Comparison of ENCODE assay signal across 18 cellular contexts in genomic region chr19:50796128-50796633, GRCh38. TPM values are rescaled to one million over a fixed set of nuclear protein-coding genes. Genes with fewer than 3 reads are reported as not detected.
DNase-seq lines count a peak whose midpoint lies in the region; ATAC-seq and TF ChIP-seq lines count a peak whose summit lies in the region.
"Had no signal": no experiment of that assay in that cellular context is flagged by ENCODE, and none has a peak within 500 bp of the region (broad histone marks: within the 10 kb centered on the region; RNA-seq: fewer than 3 reads in every experiment).

No MANE protein-coding gene starts in this region.

- H3K9me2 ChIP-seq in HCT116 (ENCODE audit: insufficient read depth), result no peaks in the 10 kb centered on the region

- H2AFZ ChIP-seq in HCT116 (ENCODE audit: low read depth, low read length, poor library complexity, severe bottlenecking) (no peak overlapping the region), osteoblast (ENCODE audit: low read length) (no peak overlapping the region)

- H4K20me1 ChIP-seq in HCT116 (ENCODE audit: insufficient read depth) (peaks cover 46% of the 10 kb centered on the region; the same call in 1 of the 2 replicates), osteoblast (ENCODE audit: insufficient read depth, low read length) (peaks cover 19% of the 10 kb centered on the region)

- no peaks in the 10 kb centered on the region for H3K9me3 ChIP-seq in HCT116 (ENCODE audit: control insufficient read depth in 1 of 2, insufficient read depth in 1 of 2, low read depth in 1 of 2, low read length in 2 of 2)
- H3K9me3 ChIP-seq in osteoblast (ENCODE audit: low read depth, low read length), result no peaks in the 10 kb centered on the region
- H3K9me3 ChIP-seq: BLaER1, stomach had no signal

- CTCF ChIA-PET in HCT116 (lab: Charles Lee) (interaction anchor here (1.1 to 3.1 kb wide), 5 partner anchors 9 to 225 kb away, joined by 3 to 19 read pairs (median 6); no protein-coding TSS in a partner anchor), RWPE1 (lab: Yijun Ruan, JAX) (interaction anchor here (1.5 to 1.7 kb wide), 2 partner anchors 221 kb away, joined by 3 to 7 read pairs; no protein-coding TSS in a partner anchor)

- peak in 2 of 3 experiments; percentile 40 to 44; a peak in 3 of 6 replicates for TF ChIP-seq CTCF in HCT116 (IDR thresholded peaks at IDR 0.05 in 2 of 3, conservative IDR thresholded peaks at IDR 0.05 in 1 of 3; ENCODE audit: borderline replicate concordance in 1 of 3, insufficient read depth in 1 of 3, low read depth in 2 of 3, low read length in 2 of 3)
- TF ChIP-seq CTCF in RWPE1 (conservative IDR thresholded peaks at IDR 0.05; ENCODE audit: low read depth), result no peak
- TF ChIP-seq CTCF in osteoblast (IDR thresholded peaks at IDR 0.05; ENCODE audit: extremely low read depth, low read depth, low read length), result no peak

- H3K4me3 ChIP-seq in HCT116 (replicated peaks in 1 of 2; ENCODE audit: low read depth in 1 of 2, low read length in 2 of 2) (no peak overlapping the region), osteoblast (ENCODE audit: insufficient read depth, low read length) (no peak overlapping the region)
- H3K4me3 ChIP-seq: BLaER1, cardiac muscle cell, stomach had no signal

- H3K27ac ChIP-seq in HCT116 (ENCODE audit: low read depth, low read length) (peak overlapping the region; percentile 42), RWPE1 (peak overlapping the region; percentile 63), osteoblast (ENCODE audit: low read depth, low read length) (no peak overlapping the region)
- H3K27ac ChIP-seq: BLaER1, cardiac muscle cell, stomach had no signal

- peaks cover 11 to 32% of the 10 kb centered on the region in 2 experiments; a peak in 3 of 4 replicates for H3K4me1 ChIP-seq in HCT116 (ENCODE audit: control insufficient read depth in 1 of 2, insufficient read depth in 2 of 2, low read length in 2 of 2)
- no peaks in the 10 kb centered on the region for H3K4me1 ChIP-seq in osteoblast (ENCODE audit: insufficient read depth, low read length)

- H3K36me3 ChIP-seq in HCT116 (ENCODE audit: control insufficient read depth in 1 of 2, insufficient read depth in 2 of 2, low read length in 2 of 2) (peaks cover 35 to 41% of the 10 kb centered on the region in 2 experiments), osteoblast (ENCODE audit: insufficient read depth, low read length) (peaks cover 27% of the 10 kb centered on the region)

- intact Hi-C loops in HCT116 (cut with micrococcal nuclease), result no loop called here

- ATAC-seq in HCT116, result peak; percentile 31
- ATAC-seq in GM21825 (IDR thresholded peaks at IDR 0.05; ENCODE audit: unreplicated experiment), result no peak
- no peak for ATAC-seq in HG02852 (IDR thresholded peaks at IDR 0.05; ENCODE audit: unreplicated experiment)

- POLR2A ChIA-PET in HCT116 (lab: Charles Lee) (interaction anchor here (2.0 to 3.5 kb wide), 2 partner anchors 8 to 222 kb away, joined by 4 to 19 read pairs; no protein-coding TSS in a partner anchor), RWPE1 (lab: Yijun Ruan, JAX; ENCODE audit: low non-redundant PET) (no interaction called here)

- H3K4me2 ChIP-seq in HCT116 (ENCODE audit: low read length), result no peak overlapping the region
- H3K4me2 ChIP-seq in osteoblast (ENCODE audit: insufficient read depth, low read length), result no peak overlapping the region

- H3K79me2 ChIP-seq in HCT116 (ENCODE audit: insufficient read depth, low read length), result peaks cover 39% of the 10 kb centered on the region
- peaks cover 11% of the 10 kb centered on the region for H3K79me2 ChIP-seq in osteoblast (ENCODE audit: insufficient read depth, low read length)

- no peak for TF ChIP-seq POLR2A in HCT116 (IDR thresholded peaks at IDR 0.05; ENCODE audit: borderline replicate concordance, extremely low read depth, insufficient read depth, insufficient read length)

- 0 out of 2 replicates have a peak, but pooled peaks have one; percentile 10 for TF ChIP-seq RAD21 in HCT116 (IDR thresholded peaks at IDR 0.05; ENCODE audit: low read depth)

- no TSS peak for BruUV-seq in HCT116 (replicated peaks; lab: Mats Ljungman, UMichigan)

- no peak overlapping the region for H3K9ac ChIP-seq in HCT116 (ENCODE audit: low read length)
- H3K9ac ChIP-seq: BLaER1 had no signal

- RAD21 ChIA-PET in HCT116 (lab: Charles Lee; ENCODE audit: low non-redundant PET in 1 of 2, low total read pairs in 2 of 2, uncharacterized antibody in 2 of 2, unreplicated experiment in 2 of 2), result interaction anchor here in 1 of 2 experiments (1.5 kb wide), 1 partner anchor 126 kb away, joined by 4 read pairs; no protein-coding TSS in a partner anchor

- peak; percentile 74 for DNase-seq in activated CD8-positive, alpha-beta memory T cell treated with anti-CD3 and anti-CD28 coated beads, Interleukin-2, amount 50 U/mL, for 48 hours
- DNase-seq in activated CD8-positive, alpha-beta memory T cell treated with anti-CD3 and anti-CD28 coated beads, Interleukin-2, amount 50 U/mL, for 4 hours, result no peak
- DNase-seq in HCT116 (ENCODE audit: low read depth, low spot score), result no peak
- DNase-seq in RWPE1 (ENCODE audit: low spot score), result no peak
- DNase-seq in osteoblast (ENCODE audit: insufficient read length, low spot score, missing footprints), result peak; percentile 77
- no peak for DNase-seq in cerebellum (ENCODE audit: low spot score)
- DNase-seq: activated CD4-positive, alpha-beta T cell treated with anti-CD3 and anti-CD28 coated beads, Interleukin-2, amount 10 ng/mL, durations not matched to agents 7 days and 5 days; activated naive CD4-positive, alpha-beta T cell treated with Interleukin-2 at 50 U/mL for 16 hours; GF-D8; kidney glomerular epithelial cell; NCI-H1092 treated with DMSO at 0.1 percent for 48 hours; stomach had no signal

- H3K27me3 ChIP-seq in HCT116 (ENCODE audit: insufficient read depth, low read length), result no peaks in the 10 kb centered on the region
- no peaks in the 10 kb centered on the region for H3K27me3 ChIP-seq in osteoblast (ENCODE audit: insufficient read depth, low read length)
- H3K27me3 ChIP-seq: BLaER1, cardiac muscle cell had no signal

TF ChIP-seq in HCT116, 20 proteins besides CTCF, POLR2A, EP300 and RAD21:
- no peak for TF ChIP-seq YY1 (IDR thresholded peaks at IDR 0.05; ENCODE audit: extremely low read depth, insufficient replicate concordance, low read depth, low read length)
- TF ChIP-seq JUND (IDR thresholded peaks at IDR 0.05), result peak; percentile 22; the same call in 1 of the 2 replicates
- TF ChIP-seq FOSL1 (IDR thresholded peaks at IDR 0.05; ENCODE audit: low read depth), result peak; percentile 34
- TF ChIP-seq SRF (IDR thresholded peaks at IDR 0.05; ENCODE audit: low read depth), result peak; percentile 63; the same call in 1 of the 2 replicates
- peak; percentile 41; the same call in 1 of the 2 replicates for TF ChIP-seq SIN3A (IDR thresholded peaks at IDR 0.05; ENCODE audit: low read depth)
- TF ChIP-seq EZH2phosphoT487 (IDR thresholded peaks at IDR 0.05; ENCODE audit: borderline replicate concordance), result no peak
- TF ChIP-seq ELF1 (IDR thresholded peaks at IDR 0.05; ENCODE audit: borderline replicate concordance, low read depth), result no peak
- no peak for TF ChIP-seq EZH2 (IDR thresholded peaks at IDR 0.05)
- TF ChIP-seq MAX (IDR thresholded peaks at IDR 0.05), result 0 out of 2 replicates have a peak, but pooled peaks have one; percentile 34
- no peak for TF ChIP-seq ZFX (IDR thresholded peaks at IDR 0.05)

RNA-seq across cellular contexts. Expression of gene ACP4, which starts 6.0 kb away (rescaled TPM):
- total RNA-seq in HCT116 (2021; ENCODE audit: unreplicated experiment) (not detected), osteoblast (not detected in 2 replicates), cerebellum (not detected)
- not detected in 2 replicates for polyA plus RNA-seq in HCT116 (2012)
- total RNA-seq: activated CD4-positive, alpha-beta T cell treated with anti-CD3 and anti-CD28 coated beads, Interleukin-2, amount 10 ng/mL, durations not matched to agents 7 days and 5 days; cardiac muscle cell; glomerular endothelial cell; renal cortical epithelial cell; stomach had no signal
- polyA plus RNA-seq: stomach had no signal

RNA-seq across cellular contexts. Expression of gene GPR32, which starts 25.9 kb away (rescaled TPM):
- total RNA-seq in HCT116 (2021; ENCODE audit: unreplicated experiment) (not detected), osteoblast (not detected in 2 replicates), cerebellum (not detected)
- 0.09 TPM in 1 of 2 replicates, not detected in the other for polyA plus RNA-seq in HCT116 (2012)
- total RNA-seq: activated CD4-positive, alpha-beta T cell treated with anti-CD3 and anti-CD28 coated beads, Interleukin-2, amount 10 ng/mL, durations not matched to agents 7 days and 5 days; cardiac muscle cell; glomerular endothelial cell; renal cortical epithelial cell; stomach had no signal
- polyA plus RNA-seq: cardiac muscle cell, stomach had no signal

RNA-seq across cellular contexts. Expression of gene KLK1, which starts 27.4 kb away (rescaled TPM):
- total RNA-seq in HCT116 (2021; ENCODE audit: unreplicated experiment) (3.3 TPM), osteoblast (not detected in 2 replicates), cerebellum (not detected)
- 4.4 and 4.9 TPM in 2 replicates for polyA plus RNA-seq in HCT116 (2012)
- total RNA-seq: cardiac muscle cell, glomerular endothelial cell, renal cortical epithelial cell had no signal
- polyA plus RNA-seq: cardiac muscle cell had no signal

RNA-seq across cellular contexts. Expression of gene KLK15, which starts 37.2 kb away (rescaled TPM):
- total RNA-seq in HCT116 (2021; ENCODE audit: unreplicated experiment), result not detected
- polyA plus RNA-seq in HCT116 (2012), result 0.17 and 0.39 TPM in 2 replicates
- total RNA-seq in osteoblast, result not detected in 2 replicates
- total RNA-seq in cerebellum, result not detected
- total RNA-seq: activated CD4-positive, alpha-beta T cell treated with anti-CD3 and anti-CD28 coated beads, Interleukin-2, amount 10 ng/mL, durations not matched to agents 7 days and 5 days; cardiac muscle cell; glomerular endothelial cell; renal cortical epithelial cell; stomach had no signal
- polyA plus RNA-seq: cardiac muscle cell, stomach had no signal

RNA-seq across cellular contexts. Expression of gene KLK3, which starts 58.5 kb away (rescaled TPM):
- not detected for total RNA-seq in HCT116 (2021; ENCODE audit: unreplicated experiment)
- polyA plus RNA-seq in HCT116 (2012), result 0.07 TPM in 1 of 2 replicates, not detected in the other
- total RNA-seq in osteoblast, result not detected in 2 replicates
- not detected for total RNA-seq in cerebellum
- total RNA-seq: activated CD4-positive, alpha-beta T cell treated with anti-CD3 and anti-CD28 coated beads, Interleukin-2, amount 10 ng/mL, durations not matched to agents 7 days and 5 days; cardiac muscle cell; glomerular endothelial cell; renal cortical epithelial cell had no signal
- polyA plus RNA-seq: cardiac muscle cell, stomach had no signal

Comparison
In these comparisons a context has a peak if more than half of its experiments do, and no peak if none do; other contexts are left out.
1. DNase-seq: peak in activated CD8-positive, alpha-beta memory T cell treated with anti-CD3 and anti-CD28 coated beads, Interleukin-2, amount 50 U/mL, for 48 hours (single experiment) and osteoblast (single experiment); none in activated CD8-positive, alpha-beta memory T cell treated with anti-CD3 and anti-CD28 coated beads, Interleukin-2, amount 50 U/mL, for 4 hours (single experiment), HCT116 (single experiment), RWPE1 (single experiment) and cerebellum (single experiment).
2. CTCF ChIP-seq: peak in HCT116 (2 of 3); none in RWPE1 (single experiment) and osteoblast (single experiment).